In genomic region chr3:50342818-50343633, GRCh38 we compare ENCODE assay signal across 15 cellular contexts. TPM values are rescaled to one million over a fixed set of nuclear protein-coding genes. Genes with fewer than 3 reads are reported as not detected.
A peak's percentile ranks its signal among the peaks of the same experiment; 100 is the strongest.
DNase-seq lines count a peak whose midpoint lies in the region; ATAC-seq and TF ChIP-seq lines count a peak whose summit lies in the region.
"Had no signal": no experiment of that assay in that cellular context is flagged by ENCODE, and none has a peak within 500 bp of the region (broad histone marks: within the 10 kb centered on the region; RNA-seq: fewer than 3 reads in every experiment).

No MANE protein-coding gene starts in this region.

- H3K27me3 ChIP-seq in BLaER1 (peaks cover 37% of the 10 kb centered on the region), heart right ventricle (no peaks in the 10 kb centered on the region)
- H3K27me3 ChIP-seq in CD8-positive, alpha-beta T cell (ENCODE audit: insufficient read depth, low read length), result no peaks in the 10 kb centered on the region
- H3K27me3 ChIP-seq: Peyer's patch had no signal

- CTCF ChIA-PET in CD8-positive, alpha-beta T cell (lab: Charles Lee), result interaction anchor here (0.9 to 3.2 kb wide), 5 partner anchors 9 to 273 kb away, joined by 3 to 15 read pairs (median 3); no protein-coding TSS in a partner anchor
- CTCF ChIA-PET in WTC11 (lab: Charles Lee), result interaction anchor here (1.6 kb wide), 1 partner anchor 207 kb away, joined by 6 read pairs; no protein-coding TSS in a partner anchor

- H3K4me2 ChIP-seq in BLaER1, result peak overlapping the region; percentile 26
- H3K4me2 ChIP-seq: KMS-11 had no signal

- ATAC-seq in CD8-positive, alpha-beta T cell, result no peak
- peak; percentile 57 for ATAC-seq in WTC11
- no peak for ATAC-seq in heart right ventricle
- ATAC-seq: effector memory CD8-positive, alpha-beta T cell had no signal

- POLR2A ChIA-PET in CD8-positive, alpha-beta T cell (lab: Charles Lee), result interaction anchor here (0.9 to 3.2 kb wide), 3 partner anchors 7 to 15 kb away, joined by 3 to 42 read pairs (median 13); partner anchors contain the start of genes CYB561D2, NPRL2 and TUSC2
- POLR2A ChIA-PET in WTC11 (lab: Charles Lee), result no interaction called here

- H3K9ac ChIP-seq in BLaER1, result no peak overlapping the region
- H3K9ac ChIP-seq: KMS-11 had no signal

- no peak for TF ChIP-seq POLR2A in erythroblast (IDR thresholded peaks at IDR 0.05; ENCODE audit: low read length)

- no peak for TF ChIP-seq CTCF in CD8-positive, alpha-beta T cell (IDR thresholded peaks at IDR 0.05)
- TF ChIP-seq CTCF in WTC11 (IDR thresholded peaks at IDR 0.05) (no peak), heart right ventricle (IDR thresholded peaks at IDR 0.05) (no peak)

- 84 to 86% methylated on average over 13 of the region's 13 CpGs for WGBS in heart right ventricle, 2 donors

- H3K9me3 Mint-ChIP-seq in CD8-positive, alpha-beta T cell, result no peaks in the 10 kb centered on the region
- H3K9me3 Mint-ChIP-seq in WTC11, result no peaks in the 10 kb centered on the region
- H3K9me3 Mint-ChIP-seq: CD14-positive monocyte; effector memory CD8-positive, alpha-beta T cell had no signal

- peak overlapping the region; percentile 52 for H3K27ac Mint-ChIP-seq in CD8-positive, alpha-beta T cell
- H3K27ac Mint-ChIP-seq in WTC11, result no peak overlapping the region

- H3K27me3 Mint-ChIP-seq in CD8-positive, alpha-beta T cell (ENCODE audit: low read depth), result no peaks in the 10 kb centered on the region
- peaks cover 86% of the 10 kb centered on the region for H3K27me3 Mint-ChIP-seq in WTC11 (ENCODE audit: low read depth)
- H3K27me3 Mint-ChIP-seq: effector memory CD8-positive, alpha-beta T cell had no signal

- H3K9me3 ChIP-seq in BLaER1, result no peaks in the 10 kb centered on the region
- H3K9me3 ChIP-seq in CD8-positive, alpha-beta T cell (ENCODE audit: low read length), result no peaks in the 10 kb centered on the region
- H3K9me3 ChIP-seq in heart right ventricle, result no peaks in the 10 kb centered on the region
- H3K9me3 ChIP-seq: Peyer's patch had no signal

- no peak overlapping the region for H3K4me3 Mint-ChIP-seq in CD8-positive, alpha-beta T cell
- no peak overlapping the region for H3K4me3 Mint-ChIP-seq in WTC11

- peaks cover 17% of the 10 kb centered on the region for H3K36me3 Mint-ChIP-seq in CD8-positive, alpha-beta T cell
- H3K36me3 Mint-ChIP-seq in WTC11, result 0 out of 2 replicates have a peak, but pooled peaks cover 3% of the 10 kb centered on the region

- H4K20me1 ChIP-seq in BLaER1, result no peaks in the 10 kb centered on the region

- no peak for DNase-seq in CD8-positive, alpha-beta T cell
- DNase-seq in WTC11 (ENCODE audit: low spot score) (peak; percentile 58), left kidney (ENCODE audit: low read depth, low spot score) (peak; percentile 31), erythroblast (lab: John Stamatoyannopoulos, UW) (no peak), heart right ventricle (no peak), DMS79 (lab: John Stamatoyannopoulos, UW) (no peak)
- DNase-seq: activated T-cell treated with anti-CD3 and anti-CD28 coated beads, Interleukin-2, amount 50 U/mL, for 1 hour; caudate nucleus; effector memory CD8-positive, alpha-beta T cell; NCI-H774; Peyer's patch; stimulated activated naive CD4-positive, alpha-beta T cell had no signal

- H3K4me1 ChIP-seq in BLaER1 (peaks cover 70% of the 10 kb centered on the region), heart right ventricle (peaks cover 16 to 65% (median 44%) of the 10 kb centered on the region in 9 donors)
- peaks cover 71% of the 10 kb centered on the region for H3K4me1 ChIP-seq in CD8-positive, alpha-beta T cell (ENCODE audit: insufficient read depth, low read length)

- no peak overlapping the region for H3K27ac ChIP-seq in BLaER1
- no peak overlapping the region for H3K27ac ChIP-seq in CD8-positive, alpha-beta T cell (ENCODE audit: low read depth, low read length)
- peak overlapping the region in 1 of 10 donors; percentile 40 for H3K27ac ChIP-seq in heart right ventricle
- H3K27ac ChIP-seq: KMS-11, Peyer's patch had no signal

- intact Hi-C loops in CD8-positive, alpha-beta T cell (cut with DNase I, micrococcal nuclease), result loop anchor here in 1 of 2 experiments (10.0 kb wide), 1 partner anchor 1152 kb away; no protein-coding TSS in a partner anchor
- intact Hi-C loops in heart right ventricle (cut with DNase I), result loop anchor here in 1 of 10 donors (10.0 kb wide), 1 partner anchor 1092 kb away; no protein-coding TSS in a partner anchor

- H3K4me1 Mint-ChIP-seq in CD8-positive, alpha-beta T cell (ENCODE audit: low read depth), result peaks cover 66% of the 10 kb centered on the region
- peaks cover 24% of the 10 kb centered on the region for H3K4me1 Mint-ChIP-seq in WTC11

- H3K4me3 ChIP-seq in BLaER1 (no peak overlapping the region), heart right ventricle (no peak overlapping the region)
- no peak overlapping the region for H3K4me3 ChIP-seq in CD8-positive, alpha-beta T cell (ENCODE audit: low read depth, low read length)
- H3K4me3 ChIP-seq: Peyer's patch had no signal

- H3K36me3 ChIP-seq in BLaER1 (peaks cover 8% of the 10 kb centered on the region), heart right ventricle (peaks cover 0 to 7% (median 0%) of the 10 kb centered on the region in 9 donors)
- peaks cover 6% of the 10 kb centered on the region for H3K36me3 ChIP-seq in CD8-positive, alpha-beta T cell (ENCODE audit: insufficient read depth, low read length)

TF ChIP-seq in WTC11, 78 proteins besides CTCF, POLR2A, EP300 and RAD21:
- TF ChIP-seq E2F4 (CRISPR knock-in tag; IDR thresholded peaks at IDR 0.05; ENCODE audit: borderline replicate concordance, low read depth), result no peak
- no peak for TF ChIP-seq ZNF263 (CRISPR knock-in tag; IDR thresholded peaks at IDR 0.05; ENCODE audit: low read depth)

RNA-seq across cellular contexts. Expression of gene RASSF1, which starts 2.4 kb away (rescaled TPM):
- 10 to 100 TPM; 88.7 to 89.3 TPM for total RNA-seq in CD8-positive, alpha-beta T cell
- 13.2 to 14.5 TPM (median 14.5 TPM) in 3 replicates for total RNA-seq in WTC11 (2021)
- total RNA-seq in heart right ventricle, result 10 to 100 TPM in 8 of 10 donors, 1 to 10 TPM in 2; 9.9 to 17.8 (median 11.9) TPM
- polyA plus RNA-seq in heart right ventricle, result 10 to 100 TPM; 22.1 to 59.8 TPM

RNA-seq across cellular contexts. Expression of gene ZMYND10, which starts 2.5 kb away (rescaled TPM):
- total RNA-seq in CD8-positive, alpha-beta T cell, result 1 to 10 TPM; 1.2 to 1.6 TPM
- 0.46 to 0.80 TPM (median 0.74 TPM) in 3 replicates for total RNA-seq in WTC11 (2021)
- under 1 TPM in 3 of 10 donors, not detected in 7; 0.15 to 0.65 (median 0.22) TPM for total RNA-seq in heart right ventricle
- under 1 TPM; 0.20 to 0.88 TPM for polyA plus RNA-seq in heart right ventricle

RNA-seq across cellular contexts. Expression of gene NPRL2, which starts 7.5 kb away (rescaled TPM):
- total RNA-seq in CD8-positive, alpha-beta T cell, result 10 to 100 TPM; 28.7 to 30.9 TPM
- total RNA-seq in WTC11 (2021) (20.6 to 26.6 TPM (median 23.9 TPM) in 3 replicates), heart right ventricle (10 to 100 TPM; 13.0 to 23.6 (median 16.3) TPM)
- polyA plus RNA-seq in heart right ventricle, result 10 to 100 TPM; 15.5 to 29.8 TPM

RNA-seq across cellular contexts. Expression of gene CYB561D2, which starts 7.6 kb away (rescaled TPM):
- 10 to 100 TPM; 24.2 to 24.3 TPM for total RNA-seq in CD8-positive, alpha-beta T cell
- total RNA-seq in WTC11 (2021) (9.8 to 12.0 TPM (median 11.3 TPM) in 3 replicates), heart right ventricle (10 to 100 TPM in 1 of 10 donors, 1 to 10 TPM in 9; 3.9 to 10.9 (median 5.6) TPM)
- polyA plus RNA-seq in heart right ventricle, result 10 to 100 TPM in 1 of 2 donors, 1 to 10 TPM in 1; 8.1 to 21.8 TPM

RNA-seq across cellular contexts. Expression of gene TUSC2, which starts 15.0 kb away (rescaled TPM):
- 10 to 100 TPM; 23.6 to 23.7 TPM for total RNA-seq in CD8-positive, alpha-beta T cell
- total RNA-seq in WTC11 (2021) (34.7 to 41.1 TPM (median 38.0 TPM) in 3 replicates), heart right ventricle (10 to 100 TPM; 23.7 to 34.9 (median 26.9) TPM)
- polyA plus RNA-seq in heart right ventricle, result 10 to 100 TPM; 27.4 to 59.1 TPM

Comparison
In these comparisons a context has a peak if more than half of its experiments do, and no peak if none do; other contexts are left out.
1. DNase-seq: peak in WTC11 (single experiment) and left kidney (single experiment); none in CD8-positive, alpha-beta T cell (0 of 7), erythroblast (0 of 2), heart right ventricle (0 of 2) and DMS79 (single experiment).